Comparison of ENCODE assay signal across 9 cellular contexts in genomic region chr14:89617471-89618291, GRCh38.
DNase-seq lines count a peak whose midpoint lies in the region; ATAC-seq and TF ChIP-seq lines count a peak whose summit lies in the region.
"Had no signal": no experiment of that assay in that cellular context is flagged by ENCODE, and none has a peak within 500 bp of the region (broad histone marks: within the 10 kb centered on the region; RNA-seq: fewer than 3 reads in every experiment).

No MANE protein-coding gene starts in this region.

- H3K4me3 ChIP-seq in CD4-positive, CD25-positive, alpha-beta regulatory T cell (ENCODE audit: low read depth, low read length) = peak overlapping the region; percentile 100
- H3K4me3 ChIP-seq in KMS-11 (IDR thresholded peaks at IDR 0.05; ENCODE audit: insufficient read depth, low read depth, low read length) = no peak overlapping the region
- H3K4me3 ChIP-seq in WERI-Rb-1 (ENCODE audit: low read depth, low read length) = peak overlapping the region; percentile 54
- H3K4me3 ChIP-seq in mesodermal cell (ENCODE audit: extremely low read depth, insufficient read depth, low read length, poor library complexity, severe bottlenecking) = peak overlapping the region; percentile 72
- H3K4me3 ChIP-seq in testis = peak overlapping the region; percentile 74 to 75

- peak overlapping the region; percentile 90 to 97 (median 94) for H3K4me3 Mint-ChIP-seq in CD4-positive, CD25-positive, alpha-beta regulatory T cell

- no peaks in the 10 kb centered on the region for H3K79me2 ChIP-seq in KMS-11 (ENCODE audit: insufficient read depth, low read depth)

- H3K27ac Mint-ChIP-seq in CD4-positive, CD25-positive, alpha-beta regulatory T cell = peak overlapping the region; percentile 89 to 98 (median 97)

- H3K36me3 ChIP-seq in CD4-positive, CD25-positive, alpha-beta regulatory T cell (ENCODE audit: control insufficient read depth, insufficient read depth, low read length) = no peaks in the 10 kb centered on the region
- no peaks in the 10 kb centered on the region for H3K36me3 ChIP-seq in KMS-11 (ENCODE audit: insufficient read depth)
- H3K36me3 ChIP-seq in WERI-Rb-1 = no peaks in the 10 kb centered on the region
- no peaks in the 10 kb centered on the region for H3K36me3 ChIP-seq in mesodermal cell (ENCODE audit: control insufficient read depth, insufficient read depth, low read length)
- no peaks in the 10 kb centered on the region for H3K36me3 ChIP-seq in testis (ENCODE audit: low read depth, missing control alignments)

- H3K27me3 Mint-ChIP-seq in CD4-positive, CD25-positive, alpha-beta regulatory T cell = peaks cover 5% of the 10 kb centered on the region

- H4K20me1 ChIP-seq in KMS-11 (ENCODE audit: insufficient read depth) = no peaks in the 10 kb centered on the region

- no peaks in the 10 kb centered on the region for H3K9me3 ChIP-seq in CD4-positive, CD25-positive, alpha-beta regulatory T cell (ENCODE audit: control insufficient read depth in 2 of 2, low read length in 2 of 2)
- H3K9me3 ChIP-seq in WERI-Rb-1 (ENCODE audit: severe bottlenecking) (no peaks in the 10 kb centered on the region), mesodermal cell (ENCODE audit: control insufficient read depth, low read length) (no peaks in the 10 kb centered on the region), testis (no peaks in the 10 kb centered on the region)

- peaks cover 52 to 81% (median 64%) of the 10 kb centered on the region in 4 donors for H3K4me1 Mint-ChIP-seq in CD4-positive, CD25-positive, alpha-beta regulatory T cell

- no peaks in the 10 kb centered on the region for H3K9me3 Mint-ChIP-seq in CD4-positive, CD25-positive, alpha-beta regulatory T cell

- H3K27ac ChIP-seq in CD4-positive, CD25-positive, alpha-beta regulatory T cell (ENCODE audit: insufficient read depth, low read length, poor library complexity, severe bottlenecking) = peak overlapping the region; percentile 90
- H3K27ac ChIP-seq in KMS-11 (peak overlapping the region; percentile 69), WERI-Rb-1 (no peak overlapping the region), mesodermal cell (ENCODE audit: low read depth, low read length, severe bottlenecking) (peak overlapping the region; percentile 83), testis (peak overlapping the region; percentile 23 to 70)

- TF ChIP-seq POLR2A in GM18951 (IDR thresholded peaks at IDR 0.05; ENCODE audit: extremely low read depth, insufficient read depth, insufficient read length) = peak; percentile 32
- no peak for TF ChIP-seq POLR2A in testis (IDR thresholded peaks at IDR 0.05)

- peaks cover 81% of the 10 kb centered on the region for H3K4me1 ChIP-seq in CD4-positive, CD25-positive, alpha-beta regulatory T cell (ENCODE audit: control insufficient read depth, insufficient read depth, low read length, poor library complexity, severe bottlenecking)
- peaks cover 25% of the 10 kb centered on the region for H3K4me1 ChIP-seq in KMS-11 (ENCODE audit: low read depth, poor library complexity, severe bottlenecking)
- peaks cover 37% of the 10 kb centered on the region for H3K4me1 ChIP-seq in mesodermal cell (ENCODE audit: control insufficient read depth, insufficient read depth, low read length, poor library complexity, severe bottlenecking)
- H3K4me1 ChIP-seq in testis = peaks cover 14% of the 10 kb centered on the region

- DNase-seq in CD4-positive, CD25-positive, alpha-beta regulatory T cell = peak; percentile 11 to 69 (median 54)
- no peak for DNase-seq in WERI-Rb-1
- DNase-seq in epidermal melanocyte (ENCODE audit: insufficient read length, low spot score) = peak; percentile 37
- DNase-seq in testis = peak; percentile 56
- no peak for DNase-seq in NCI-H2196 (lab: John Stamatoyannopoulos, UW; ENCODE audit: unreplicated experiment)

- intact Hi-C loops in testis (cut with DNase I; ENCODE audit: low total_unique reads) = no loop called here

- H3K36me3 Mint-ChIP-seq in CD4-positive, CD25-positive, alpha-beta regulatory T cell = peaks cover 3% of the 10 kb centered on the region

- WGBS in mesodermal cell (ENCODE audit: insufficient coverage in 2 of 2), 2 experiments = 0 to 7% methylated on average over 9 to 11 of the region's 19 CpGs
- WGBS in testis, 2 donors = 0 to 1% methylated on average over 19 of the region's 19 CpGs

- peak overlapping the region; percentile 83 for H3K9ac ChIP-seq in KMS-11

- H2AFZ ChIP-seq in KMS-11 (ENCODE audit: low read depth) = peak overlapping the region; percentile 76

- in situ Hi-C loops in GM18951 (cut with MboI; ENCODE audit: low sequenced_read_pairs, unreplicated experiment) = no loop called here

- H3K27me3 ChIP-seq in CD4-positive, CD25-positive, alpha-beta regulatory T cell (ENCODE audit: control insufficient read depth, insufficient read depth, low read length) = no peaks in the 10 kb centered on the region
- H3K27me3 ChIP-seq in KMS-11 (ENCODE audit: insufficient read depth, low read depth) (no peaks in the 10 kb centered on the region), WERI-Rb-1 (ENCODE audit: insufficient read depth, low read depth, severe bottlenecking) (no peaks in the 10 kb centered on the region), testis (no peaks in the 10 kb centered on the region)

- ATAC-seq in CD4-positive, CD25-positive, alpha-beta regulatory T cell (ENCODE audit: low read depth in 2 of 2) = peak; percentile 24 to 25
- ATAC-seq: Panc1 had no signal

- TF ChIP-seq CTCF in KMS-11 (conservative IDR thresholded peaks at IDR 0.05; ENCODE audit: low read depth, low read length) (no peak), WERI-Rb-1 (IDR thresholded peaks at IDR 0.05; ENCODE audit: low read depth, low read length) (no peak), testis (IDR thresholded peaks at IDR 0.05) (no peak)

- H3K4me2 ChIP-seq in KMS-11 = peak overlapping the region; percentile 89

Comparison
In these comparisons a context has a peak if more than half of its experiments do, and no peak if none do; other contexts are left out.
1. DNase-seq: peak in CD4-positive, CD25-positive, alpha-beta regulatory T cell (3 of 3), epidermal melanocyte (single experiment) and testis (single experiment); none in WERI-Rb-1 (single experiment) and NCI-H2196 (single experiment).